Comparison of ENCODE assay signal across 12 cellular contexts in the genomic region with DNA sequence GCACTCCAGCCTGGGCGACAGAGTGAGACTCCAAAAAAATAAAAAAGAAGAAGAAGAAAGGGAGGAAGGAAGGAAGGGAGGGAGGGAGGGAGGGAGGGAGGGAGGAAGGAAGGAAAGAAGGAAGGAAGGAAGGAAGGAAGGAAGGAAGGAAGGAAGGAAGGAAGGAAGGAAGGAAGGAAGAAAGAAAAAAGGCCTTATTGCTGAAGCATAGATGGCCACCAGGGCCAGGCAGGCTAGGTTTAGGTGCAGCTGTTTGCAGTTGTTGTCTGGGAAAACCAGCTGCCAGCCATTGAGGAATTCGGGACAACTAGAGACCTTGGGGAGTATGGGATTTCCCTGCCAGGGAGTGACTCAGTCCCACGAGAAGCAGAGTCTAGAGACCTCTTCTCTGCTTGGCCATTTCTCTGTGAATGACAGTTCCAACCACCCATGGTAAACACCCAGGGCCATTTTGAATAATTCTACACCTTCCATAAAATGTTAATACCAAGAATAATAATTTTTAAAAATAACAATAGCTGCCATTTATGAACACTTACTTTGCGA. TPM values are rescaled to one million over a fixed set of nuclear protein-coding genes. Genes with fewer than 3 reads are reported as not detected.
"Had no signal": no experiment of that assay in that cellular context is flagged by ENCODE, and none has a peak within 500 bp of the region (broad histone marks: within the 10 kb centered on the region; RNA-seq: fewer than 3 reads in every experiment).

No MANE protein-coding gene starts in this region.

- H3K9me3 ChIP-seq: neutrophil, vagina had no signal

- H3K4me3 ChIP-seq: right atrium auricular region, tibial nerve, vagina had no signal

- H3K27me3 ChIP-seq: neutrophil, right atrium auricular region, tibial nerve, vagina had no signal

- DNase-seq: activated CD4-positive, alpha-beta T cell treated with anti-CD3 and anti-CD28 coated beads for 4 hours; activated naive CD4-positive, alpha-beta T cell treated with anti-CD3 and anti-CD28 coated beads for 36 hours; central memory CD4-positive, alpha-beta T cell; cortex of kidney; effector memory CD4-positive, alpha-beta T cell; naive B cell; small intestine had no signal

- H3K36me3 ChIP-seq: neutrophil, right atrium auricular region, tibial nerve, vagina had no signal

- H3K4me1 ChIP-seq: right atrium auricular region, tibial nerve had no signal

- H3K27ac ChIP-seq: neutrophil, right atrium auricular region, tibial nerve, vagina had no signal

RNA-seq across cellular contexts. Expression of gene SCNN1B, which starts 31.0 kb away (rescaled TPM):
- total RNA-seq: activated naive CD4-positive, alpha-beta T cell treated with anti-CD3 and anti-CD28 coated beads for 36 hours; activated T-helper 1 cell treated with anti-CD3 and anti-CD28 coated beads, Interleukin-12 subunit alpha, Interleukin-12 subunit beta, Interleukin-2, Interleukin-4 antibody, amounts not matched to agents 30 ng/mL and 10 ng/mL and 1 ng/mL, durations not matched to agents 14 hours and 24 hours and 36 hours had no signal
